In the genomic region with DNA sequence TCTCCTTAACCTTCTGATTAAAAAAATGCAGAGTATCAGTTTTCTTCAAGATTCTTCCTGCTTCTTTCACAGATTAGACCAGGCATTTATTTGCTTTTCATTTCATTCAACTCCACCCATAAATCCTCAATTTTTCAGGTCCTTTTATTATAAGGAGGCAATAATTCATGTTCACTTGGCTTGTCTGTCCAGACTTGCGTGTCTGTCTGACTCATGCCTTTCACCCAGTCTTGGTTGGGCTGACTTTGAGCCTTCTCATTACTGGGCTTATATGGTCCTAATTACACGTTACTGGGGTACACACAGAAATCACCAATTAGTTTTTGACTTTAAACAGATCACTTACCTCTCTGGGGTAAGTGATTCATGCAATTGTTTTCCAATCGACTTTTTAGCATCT, we compare ENCODE assay signal across 24 cellular contexts. TPM values are rescaled to one million over a fixed set of nuclear protein-coding genes. Genes with fewer than 3 reads are reported as not detected.
DNase-seq lines count a peak whose midpoint lies in the region; ATAC-seq and TF ChIP-seq lines count a peak whose summit lies in the region.
"Had no signal": no experiment of that assay in that cellular context is flagged by ENCODE, and none has a peak within 500 bp of the region (broad histone marks: within the 10 kb centered on the region; RNA-seq: fewer than 3 reads in every experiment).

No MANE protein-coding gene starts in this region.

- H3K9me3 ChIP-seq in H9 (ENCODE audit: control insufficient read depth, low read depth, low read length) (no peaks in the 10 kb centered on the region), PC-3 (ENCODE audit: low read length) (no peaks in the 10 kb centered on the region), mesenchymal stem cell (ENCODE audit: control insufficient read depth, low read length) (no peaks in the 10 kb centered on the region), trophoblast cell (ENCODE audit: insufficient read depth, low read depth, low read length) (no peaks in the 10 kb centered on the region)
- H3K9me3 ChIP-seq: uterus had no signal

- no peak overlapping the region for H4K5ac ChIP-seq in H9 (ENCODE audit: insufficient read length, low read depth, low read length)

- H4K91ac ChIP-seq in H9 (ENCODE audit: insufficient read length, low read depth, low read length) (no peak overlapping the region), mesenchymal stem cell (ENCODE audit: low read length) (no peak overlapping the region), trophoblast cell (ENCODE audit: low read depth, low read length) (no peak overlapping the region)

- H4K12ac ChIP-seq in trophoblast cell (ENCODE audit: low read depth, low read length) = no peak overlapping the region

- no peak overlapping the region for H2BK20ac ChIP-seq in H9 (ENCODE audit: low read depth, low read length, poor library complexity, severe bottlenecking)

- no peak overlapping the region for H2BK15ac ChIP-seq in H9 (ENCODE audit: low read depth, low read length)
- H2BK15ac ChIP-seq in mesenchymal stem cell (ENCODE audit: low read depth, poor library complexity, severe bottlenecking) = no peak overlapping the region

- peak overlapping the region in 1 of 3 experiments; percentile 56; a peak in 1 of 7 replicates for H3K27ac Mint-ChIP-seq in H9
- no peak overlapping the region for H3K27ac Mint-ChIP-seq in activated CD4-positive, alpha-beta memory T cell treated with anti-CD3 and anti-CD28 coated beads, Interleukin-2, amount 10 ng/mL, durations not matched to agents 7 days and 5 days
- H3K27ac Mint-ChIP-seq: activated T-cell treated with anti-CD3 and anti-CD28 coated beads, Interleukin-2, amount 50 U/mL, for 72 hours had no signal

- no peaks in the 10 kb centered on the region for H3K9me2 ChIP-seq in PC-3 (replicated peaks; ENCODE audit: low read length)

- peaks cover 2% of the 10 kb centered on the region; the same call in 1 of the 2 replicates for H3K4me1 ChIP-seq in H9 (ENCODE audit: insufficient read depth, low read length)
- H3K4me1 ChIP-seq in PC-3 (ENCODE audit: insufficient read depth, low read length) = no peaks in the 10 kb centered on the region
- H3K4me1 ChIP-seq in mesenchymal stem cell (ENCODE audit: control insufficient read depth, insufficient read depth, low read depth, low read length) = peaks cover 4% of the 10 kb centered on the region
- peaks cover 0 to 3% of the 10 kb centered on the region in 2 experiments for H3K4me1 ChIP-seq in trophoblast cell (ENCODE audit: control insufficient read depth in 1 of 2, insufficient read depth in 2 of 2, low read length in 2 of 2)
- H3K4me1 ChIP-seq: uterus had no signal

- no peak overlapping the region for H3T11ph ChIP-seq in H9 (ENCODE audit: low read length)

- no peak overlapping the region for H3K23ac ChIP-seq in H9 (ENCODE audit: insufficient read length, low read depth, low read length)
- no peak overlapping the region for H3K23ac ChIP-seq in mesenchymal stem cell (ENCODE audit: low read length in 2 of 2)
- H3K23ac ChIP-seq in trophoblast cell (ENCODE audit: low read length) = no peak overlapping the region

- no peak overlapping the region for H3K56ac ChIP-seq in H9 (ENCODE audit: insufficient read length, low read depth, low read length)

- no peak overlapping the region for H3K4me3 Mint-ChIP-seq in H9
- no peak overlapping the region for H3K4me3 Mint-ChIP-seq in activated CD4-positive, alpha-beta memory T cell treated with anti-CD3 and anti-CD28 coated beads, Interleukin-2, amount 10 ng/mL, durations not matched to agents 7 days and 5 days
- H3K4me3 Mint-ChIP-seq: activated T-cell treated with anti-CD3 and anti-CD28 coated beads, Interleukin-2, amount 50 U/mL, for 72 hours; naive thymus-derived CD4-positive, alpha-beta T cell had no signal

- TF ChIP-seq CTCF in H9 (conservative IDR thresholded peaks at IDR 0.05) = no peak
- no peak for TF ChIP-seq CTCF in PC-3 (conservative IDR thresholded peaks at IDR 0.05; ENCODE audit: low read depth, low read length)
- TF ChIP-seq CTCF in choroid plexus epithelial cell (conservative IDR thresholded peaks at IDR 0.05; ENCODE audit: low read depth, low read length) = no peak

- H3K14ac ChIP-seq in H9 (ENCODE audit: insufficient read depth, low read length) (no peak overlapping the region), mesenchymal stem cell (ENCODE audit: low read length in 2 of 2) (no peak overlapping the region), trophoblast cell (ENCODE audit: low read length) (no peak overlapping the region)

- H3K79me2 ChIP-seq in H9 (ENCODE audit: insufficient read depth, low read length) (no peaks in the 10 kb centered on the region), PC-3 (ENCODE audit: low read length) (no peaks in the 10 kb centered on the region), trophoblast cell (ENCODE audit: control insufficient read depth, insufficient read depth, low read length, poor library complexity) (no peaks in the 10 kb centered on the region)

- H4K8ac ChIP-seq in H9 (replicated peaks; ENCODE audit: insufficient read length, low read depth, low read length) = no peak overlapping the region
- H4K8ac ChIP-seq in mesenchymal stem cell (ENCODE audit: low read length) = no peak overlapping the region
- H4K8ac ChIP-seq in trophoblast cell (ENCODE audit: low read depth, low read length) = no peak overlapping the region

- no peaks in the 10 kb centered on the region for H3K36me3 ChIP-seq in PC-3 (ENCODE audit: low read depth, low read length)
- no peaks in the 10 kb centered on the region for H3K36me3 ChIP-seq in mesenchymal stem cell (ENCODE audit: control insufficient read depth in 1 of 2, insufficient read depth in 2 of 2, low read depth in 1 of 2, low read length in 2 of 2)
- no peaks in the 10 kb centered on the region for H3K36me3 ChIP-seq in trophoblast cell (ENCODE audit: control insufficient read depth in 1 of 2, insufficient read depth in 2 of 2, low read length in 2 of 2)
- H3K36me3 ChIP-seq: uterus had no signal

- H2BK5ac ChIP-seq in H9 (ENCODE audit: insufficient read length, low read length) = no peak overlapping the region
- no peak overlapping the region for H2BK5ac ChIP-seq in mesenchymal stem cell (ENCODE audit: low read depth, low read length, poor library complexity, severe bottlenecking)
- no peak overlapping the region for H2BK5ac ChIP-seq in trophoblast cell (ENCODE audit: low read depth, low read length, poor library complexity)

- H3K36me3 Mint-ChIP-seq in H9 (ENCODE audit: insufficient read depth in 1 of 3, low read depth in 3 of 3) = no peaks in the 10 kb centered on the region; a peak in 2 of 7 replicates
- H3K36me3 Mint-ChIP-seq in activated CD4-positive, alpha-beta memory T cell treated with anti-CD3 and anti-CD28 coated beads, Interleukin-2, amount 10 ng/mL, durations not matched to agents 7 days and 5 days (ENCODE audit: low read depth) = no peaks in the 10 kb centered on the region

- H3K9ac ChIP-seq in H9 (ENCODE audit: extremely low read depth, insufficient read length, low read length) = no peak overlapping the region
- H3K9ac ChIP-seq in PC-3 (ENCODE audit: low read length) = no peak overlapping the region
- no peak overlapping the region for H3K9ac ChIP-seq in mesenchymal stem cell (ENCODE audit: low read length)
- no peak overlapping the region for H3K9ac ChIP-seq in trophoblast cell (ENCODE audit: low read length)

- no peak for DNase-seq in H9
- DNase-seq in PC-3 = peak; percentile 28
- peak; percentile 9 for DNase-seq in choroid plexus epithelial cell (ENCODE audit: low read depth)
- DNase-seq in mesenchymal stem cell = peak; percentile 16
- DNase-seq in trophoblast cell = no peak
- DNase-seq in activated CD4-positive, alpha-beta memory T cell treated with anti-CD3 and anti-CD28 coated beads, Interleukin-2, amount 10 ng/mL, durations not matched to agents 7 days and 5 days = no peak
- DNase-seq in SHP77 (lab: John Stamatoyannopoulos, UW) = no peak
- DNase-seq: activated naive CD4-positive, alpha-beta T cell treated with anti-CD3 and anti-CD28 coated beads, Interleukin-2, amount 50 U/mL, for 16 hours; activated T-cell treated with anti-CD3 and anti-CD28 coated beads, Interleukin-2, amount 50 U/mL, for 72 hours; anterior cingulate cortex; Calu3; cerebellar nuclear complex; HCEC 1CT; KG1; left colon; MV-4-11; naive thymus-derived CD4-positive, alpha-beta T cell; NCI-H2171 treated with DMSO at 0.1 percent for 48 hours; NCI-H82; retina; T-helper 1 cell; uterus had no signal

- H2AFZ ChIP-seq in H9 (ENCODE audit: low read length) (no peak overlapping the region), PC-3 (ENCODE audit: low read length) (no peak overlapping the region), mesenchymal stem cell (ENCODE audit: low read depth, low read length) (no peak overlapping the region), trophoblast cell (ENCODE audit: insufficient read depth, low read length, poor library complexity) (no peak overlapping the region)

- H3K27me3 Mint-ChIP-seq in H9 (ENCODE audit: low read depth) = no peaks in the 10 kb centered on the region
- peaks cover 3% of the 10 kb centered on the region for H3K27me3 Mint-ChIP-seq in activated CD4-positive, alpha-beta memory T cell treated with anti-CD3 and anti-CD28 coated beads, Interleukin-2, amount 10 ng/mL, durations not matched to agents 7 days and 5 days

- no peaks in the 10 kb centered on the region for H3K9me3 Mint-ChIP-seq in H9
- H3K9me3 Mint-ChIP-seq in activated CD4-positive, alpha-beta memory T cell treated with anti-CD3 and anti-CD28 coated beads, Interleukin-2, amount 10 ng/mL, durations not matched to agents 7 days and 5 days = peaks cover 4% of the 10 kb centered on the region

- WGBS in H9 (ENCODE audit: extremely low coverage, insufficient read length, low lambda C conversion rate) = no CpG with 5 or more reads among the region's 3 CpGs
- WGBS in mesenchymal stem cell = 50% methylated on average over 2 of the region's 3 CpGs
- WGBS in trophoblast cell (ENCODE audit: extremely low coverage, insufficient coverage, insufficient read length) = no CpG with 5 or more reads among the region's 3 CpGs

- ATAC-seq in PC-3 (no peak), GM19467 (IDR thresholded peaks at IDR 0.05; ENCODE audit: unreplicated experiment) (no peak)
- ATAC-seq: activated T-cell treated with anti-CD3 and anti-CD28 coated beads, Interleukin-2, amount 50 U/mL, for 72 hours; left colon; naive thymus-derived CD4-positive, alpha-beta T cell had no signal

- no peaks in the 10 kb centered on the region for H3F3A ChIP-seq in PC-3 (ENCODE audit: low read length, unreplicated experiment)

- BruUV-seq in PC-3 (replicated peaks; lab: Mats Ljungman, UMichigan) = no TSS peak

- H3K27ac ChIP-seq in H9 (ENCODE audit: insufficient read length, low read depth, low read length) = no peak overlapping the region
- no peak overlapping the region for H3K27ac ChIP-seq in PC-3 (ENCODE audit: low read length)
- H3K27ac ChIP-seq in mesenchymal stem cell (ENCODE audit: low read length, poor library complexity, severe bottlenecking) = peak overlapping the region; percentile 55
- H3K27ac ChIP-seq in trophoblast cell (ENCODE audit: low read depth, low read length) = no peak overlapping the region
- H3K27ac ChIP-seq: C4-2B, uterus had no signal

- no peak overlapping the region for H2BK12ac ChIP-seq in H9 (ENCODE audit: insufficient read length, low read depth, low read length)
- no peak overlapping the region for H2BK12ac ChIP-seq in mesenchymal stem cell (ENCODE audit: low read length in 2 of 2)
- H2BK12ac ChIP-seq in trophoblast cell (ENCODE audit: low read length) = no peak overlapping the region

- no peaks in the 10 kb centered on the region for H3K23me2 ChIP-seq in H9 (ENCODE audit: insufficient read length, low read depth, low read length, poor library complexity, severe bottlenecking)

- POLR2A ChIA-PET in PC-3 (lab: Charles Lee; ENCODE audit: unreplicated experiment) = no interaction called here
- POLR2A ChIA-PET in activated CD4-positive, alpha-beta memory T cell treated with anti-CD3 and anti-CD28 coated beads, Interleukin-2, amount 10 ng/mL, durations not matched to agents 7 days and 5 days (lab: Charles Lee) = no interaction called here

- intact Hi-C loops in PC-3 (cut with micrococcal nuclease) = no loop called here

- H4K20me1 ChIP-seq in H9 (ENCODE audit: control insufficient read depth, insufficient read depth, insufficient read length) = no peaks in the 10 kb centered on the region
- H4K20me1 ChIP-seq in PC-3 (ENCODE audit: low read length) = no peaks in the 10 kb centered on the region

- H3K18ac ChIP-seq in H9 (ENCODE audit: insufficient read length, low read depth, low read length) (no peak overlapping the region), mesenchymal stem cell (ENCODE audit: low read depth in 1 of 2, low read length in 2 of 2) (no peak overlapping the region), trophoblast cell (ENCODE audit: low read length) (no peak overlapping the region)

- peaks cover 6 to 8% of the 10 kb centered on the region in 2 experiments for H3K4me1 Mint-ChIP-seq in H9
- peaks cover 3% of the 10 kb centered on the region for H3K4me1 Mint-ChIP-seq in activated CD4-positive, alpha-beta memory T cell treated with anti-CD3 and anti-CD28 coated beads, Interleukin-2, amount 10 ng/mL, durations not matched to agents 7 days and 5 days

- H3K4me3 ChIP-seq in PC-3 (ENCODE audit: low read length) (no peak overlapping the region), choroid plexus epithelial cell (ENCODE audit: low read depth, low read length) (no peak overlapping the region), mesenchymal stem cell (ENCODE audit: insufficient read depth in 1 of 2, low read depth in 1 of 2, low read length in 2 of 2) (no peak overlapping the region), trophoblast cell (ENCODE audit: low read depth, low read length) (no peak overlapping the region)
- H3K4me3 ChIP-seq: uterus had no signal

- H2BK120ac ChIP-seq in H9 (ENCODE audit: low read depth, low read length, poor library complexity, severe bottlenecking) (no peak overlapping the region), mesenchymal stem cell (ENCODE audit: low read depth, low read length) (no peak overlapping the region), trophoblast cell (ENCODE audit: insufficient read depth, low read length, poor library complexity) (no peak overlapping the region)

- CTCF ChIA-PET in PC-3 (lab: Charles Lee) = no interaction called here
- CTCF ChIA-PET in activated CD4-positive, alpha-beta memory T cell treated with anti-CD3 and anti-CD28 coated beads, Interleukin-2, amount 10 ng/mL, durations not matched to agents 7 days and 5 days (lab: Charles Lee) = no interaction called here

- H2AK5ac ChIP-seq in H9 (ENCODE audit: insufficient read length, low read length) (peak overlapping the region; percentile 45), mesenchymal stem cell (ENCODE audit: low read length, severe bottlenecking) (no peak overlapping the region), trophoblast cell (ENCODE audit: low read length) (no peak overlapping the region)

- H3K79me1 ChIP-seq in H9 (ENCODE audit: insufficient read depth, low read depth, low read length, poor library complexity, severe bottlenecking) (no peaks in the 10 kb centered on the region), mesenchymal stem cell (replicated peaks; ENCODE audit: low read length, poor library complexity, severe bottlenecking) (no peaks in the 10 kb centered on the region), trophoblast cell (ENCODE audit: low read length) (no peaks in the 10 kb centered on the region)

- H3K27me3 ChIP-seq in H9 (ENCODE audit: insufficient read depth, low read length) (no peaks in the 10 kb centered on the region), PC-3 (ENCODE audit: low read length) (no peaks in the 10 kb centered on the region), mesenchymal stem cell (ENCODE audit: control insufficient read depth in 1 of 2, insufficient read depth in 1 of 2, low read length in 2 of 2) (no peaks in the 10 kb centered on the region), trophoblast cell (ENCODE audit: insufficient read depth, low read length) (no peaks in the 10 kb centered on the region)
- H3K27me3 ChIP-seq: uterus had no signal

- H3K4me2 ChIP-seq in H9 (ENCODE audit: insufficient read depth, insufficient read length, low read length) (no peak overlapping the region), PC-3 (ENCODE audit: low read length) (no peak overlapping the region), mesenchymal stem cell (ENCODE audit: low read length, poor library complexity, severe bottlenecking) (no peak overlapping the region), trophoblast cell (ENCODE audit: low read length) (no peak overlapping the region)

- H3K4ac ChIP-seq in H9 (ENCODE audit: low read depth, low read length) (no peak overlapping the region), mesenchymal stem cell (ENCODE audit: low read depth in 1 of 2, low read length in 2 of 2) (no peak overlapping the region), trophoblast cell (ENCODE audit: low read depth, low read length) (no peak overlapping the region)

RNA-seq across cellular contexts. Expression of a gene that starts 48.8 kb away (rescaled TPM):
- total RNA-seq in H9 (2021) (55.3 and 57.3 TPM in 2 replicates), PC-3 (2014; rRNA removed) (13.8 and 16.3 TPM in 2 replicates)
- 20.9 TPM for polyA plus RNA-seq in mesenchymal stem cell (2013, experiment 1 of 2)
- polyA plus RNA-seq in mesenchymal stem cell (2013, experiment 2 of 2) = 21.9 TPM
- polyA plus RNA-seq in trophoblast cell (2013) = 21.4 and 21.7 TPM in 2 replicates
- total RNA-seq in activated CD4-positive, alpha-beta memory T cell treated with anti-CD3 and anti-CD28 coated beads, Interleukin-2, amount 10 ng/mL, durations not matched to agents 7 days and 5 days = 10 to 100 TPM; 16.0 to 19.1 TPM

Comparison
In these comparisons a context has a peak if more than half of its experiments do, and no peak if none do; other contexts are left out.
1. DNase-seq: peak in PC-3 (single experiment), choroid plexus epithelial cell (single experiment) and mesenchymal stem cell (single experiment); none in H9 (single experiment), trophoblast cell (0 of 2), activated CD4-positive, alpha-beta memory T cell treated with anti-CD3 and anti-CD28 coated beads, Interleukin-2, amount 10 ng/mL, durations not matched to agents 7 days and 5 days (single experiment) and SHP77 (0 of 2).